Comparison of ENCODE assay signal across 9 cellular contexts in genomic region chr19:12985049-12985776, GRCh38. TPM values are rescaled to one million over a fixed set of nuclear protein-coding genes. Genes with fewer than 3 reads are reported as not detected.
A peak's percentile ranks its signal among the peaks of the same experiment; 100 is the strongest.
DNase-seq lines count a peak whose midpoint lies in the region; ATAC-seq and TF ChIP-seq lines count a peak whose summit lies in the region.
"Had no signal": no experiment of that assay in that cellular context is flagged by ENCODE, and none has a peak within 500 bp of the region (broad histone marks: within the 10 kb centered on the region; RNA-seq: fewer than 3 reads in every experiment).

No MANE protein-coding gene starts in this region.

- H3K27ac Mint-ChIP-seq in activated naive CD8-positive, alpha-beta T cell treated with anti-CD3 and anti-CD28 coated beads, Interleukin-2, amount 50 U/mL, for 24 hours: no peak overlapping the region
- no peak overlapping the region for H3K27ac Mint-ChIP-seq in activated naive CD8-positive, alpha-beta T cell treated with anti-CD3 and anti-CD28 coated beads for 36 hours

- no peaks in the 10 kb centered on the region for H3K9me3 Mint-ChIP-seq in activated naive CD8-positive, alpha-beta T cell treated with anti-CD3 and anti-CD28 coated beads, Interleukin-2, amount 50 U/mL, for 24 hours
- no peaks in the 10 kb centered on the region for H3K9me3 Mint-ChIP-seq in activated naive CD8-positive, alpha-beta T cell treated with anti-CD3 and anti-CD28 coated beads for 36 hours

- H3K4me3 ChIP-seq in body of pancreas: no peak overlapping the region
- H3K4me3 ChIP-seq in aorta (ENCODE audit: low read length in 2 of 2): no peak overlapping the region
- H3K4me3 ChIP-seq: SK-N-MC had no signal

- peaks cover 1% of the 10 kb centered on the region for H3K27me3 Mint-ChIP-seq in activated naive CD8-positive, alpha-beta T cell treated with anti-CD3 and anti-CD28 coated beads, Interleukin-2, amount 50 U/mL, for 24 hours
- peaks cover 4% of the 10 kb centered on the region for H3K27me3 Mint-ChIP-seq in activated naive CD8-positive, alpha-beta T cell treated with anti-CD3 and anti-CD28 coated beads for 36 hours

- 26 to 67% methylated on average over 1 to 16 of the region's 16 CpGs for WGBS in body of pancreas, 2 donors
- WGBS in aorta, 2 donors: 70 to 71% methylated on average over 16 of the region's 16 CpGs

- peaks cover 20% of the 10 kb centered on the region for H3K4me1 ChIP-seq in body of pancreas
- H3K4me1 ChIP-seq in aorta (ENCODE audit: control insufficient read depth in 1 of 2, insufficient read depth in 2 of 2, low read length in 2 of 2): no peaks in the 10 kb centered on the region

- no peaks in the 10 kb centered on the region for H3K9me3 ChIP-seq in body of pancreas
- H3K9me3 ChIP-seq in aorta (ENCODE audit: control insufficient read depth, low read length): no peaks in the 10 kb centered on the region

- H3K27ac ChIP-seq in body of pancreas (peak overlapping the region in 3 of 4 donors; percentile 7 to 45 (median 28)), aorta (ENCODE audit: low read depth in 1 of 2, low read length in 2 of 2) (no peak overlapping the region)
- H3K27ac ChIP-seq: SK-N-MC had no signal

- peak in 1 of 3 donors; percentile 17 for TF ChIP-seq POLR2A in body of pancreas (IDR thresholded peaks at IDR 0.05)

- no peak overlapping the region for H3K4me3 Mint-ChIP-seq in activated naive CD8-positive, alpha-beta T cell treated with anti-CD3 and anti-CD28 coated beads, Interleukin-2, amount 50 U/mL, for 24 hours
- H3K4me3 Mint-ChIP-seq in activated naive CD8-positive, alpha-beta T cell treated with anti-CD3 and anti-CD28 coated beads for 36 hours: no peak overlapping the region

- H3K4me1 Mint-ChIP-seq in activated naive CD8-positive, alpha-beta T cell treated with anti-CD3 and anti-CD28 coated beads, Interleukin-2, amount 50 U/mL, for 24 hours: no peaks in the 10 kb centered on the region
- no peaks in the 10 kb centered on the region for H3K4me1 Mint-ChIP-seq in activated naive CD8-positive, alpha-beta T cell treated with anti-CD3 and anti-CD28 coated beads for 36 hours

- peak in 1 of 7 experiments; percentile 6 for TF ChIP-seq CTCF in body of pancreas (IDR thresholded peaks at IDR 0.05)

- no peak for DNase-seq in activated naive CD8-positive, alpha-beta T cell treated with anti-CD3 and anti-CD28 coated beads, Interleukin-2, amount 50 U/mL, for 24 hours
- DNase-seq in activated naive CD8-positive, alpha-beta T cell treated with anti-CD3 and anti-CD28 coated beads for 36 hours: no peak
- DNase-seq in body of pancreas: peak; percentile 54 to 74 (median 72)
- DNase-seq in middle frontal gyrus (ENCODE audit: extremely low spot score, low spot score): peak; percentile 58
- no peak for DNase-seq in aorta
- no peak for DNase-seq in GOT3 (lab: John Stamatoyannopoulos, UW)
- DNase-seq in NCI-H1436 treated with DMSO at 0.1 percent for 48 hours (lab: John Stamatoyannopoulos, UW): no peak

- H3K36me3 ChIP-seq in body of pancreas (replicated peaks in 1 of 2; ENCODE audit: insufficient read depth in 1 of 2, low read depth in 2 of 2) (no peaks in the 10 kb centered on the region), aorta (ENCODE audit: control insufficient read depth in 1 of 2, insufficient read depth in 2 of 2, low read length in 1 of 2) (no peaks in the 10 kb centered on the region)

- intact Hi-C loops in body of pancreas (cut with DNase I): loop anchor here (5.0 kb wide), 2 partner anchors 47 to 77 kb away; no protein-coding TSS in a partner anchor
- intact Hi-C loops in aorta (cut with DNase I): no loop called here

- peak; percentile 6 for ATAC-seq in activated naive CD8-positive, alpha-beta T cell treated with anti-CD3 and anti-CD28 coated beads, Interleukin-2, amount 50 U/mL, for 24 hours
- ATAC-seq in body of pancreas (peak; percentile 53), aorta (ENCODE audit: low FRiP score) (peak; percentile 53), GM18520 (IDR thresholded peaks at IDR 0.05; ENCODE audit: unreplicated experiment) (no peak)

- H3K27me3 ChIP-seq in body of pancreas (no peaks in the 10 kb centered on the region), aorta (ENCODE audit: control insufficient read depth in 1 of 2, insufficient read depth in 2 of 2, low read length in 1 of 2) (no peaks in the 10 kb centered on the region)

- no peaks in the 10 kb centered on the region for H3K36me3 Mint-ChIP-seq in activated naive CD8-positive, alpha-beta T cell treated with anti-CD3 and anti-CD28 coated beads, Interleukin-2, amount 50 U/mL, for 24 hours (ENCODE audit: low read depth)
- no peaks in the 10 kb centered on the region for H3K36me3 Mint-ChIP-seq in activated naive CD8-positive, alpha-beta T cell treated with anti-CD3 and anti-CD28 coated beads for 36 hours

RNA-seq across cellular contexts. Expression of gene NFIX, which starts 10.1 kb away (rescaled TPM):
- total RNA-seq in activated naive CD8-positive, alpha-beta T cell treated with anti-CD3 and anti-CD28 coated beads for 36 hours: 1 to 10 TPM; 6.3 to 8.7 TPM
- total RNA-seq in body of pancreas: 10 to 100 TPM; 16.9 to 26.7 TPM
- total RNA-seq in aorta: 100 to 1,000 TPM; 184 to 327 TPM
- 10 to 100 TPM; 45.5 to 49.8 TPM for polyA plus RNA-seq in aorta

RNA-seq across cellular contexts. Expression of gene DAND5, which starts 15.8 kb away (rescaled TPM):
- not detected for total RNA-seq in activated naive CD8-positive, alpha-beta T cell treated with anti-CD3 and anti-CD28 coated beads for 36 hours
- total RNA-seq in body of pancreas (not detected), aorta (not detected)
- polyA plus RNA-seq in aorta: under 1 TPM in 1 of 2 donors, not detected in 1; 0.13 TPM

RNA-seq across cellular contexts. Expression of gene GADD45GIP1, which starts 28.2 kb away (rescaled TPM):
- 10 to 100 TPM; 37.1 to 37.8 TPM for total RNA-seq in activated naive CD8-positive, alpha-beta T cell treated with anti-CD3 and anti-CD28 coated beads for 36 hours
- total RNA-seq in body of pancreas (10 to 100 TPM; 31.3 to 42.0 TPM), aorta (10 to 100 TPM; 15.3 to 15.7 TPM)
- 10 to 100 TPM; 30.9 to 40.6 TPM for polyA plus RNA-seq in aorta

RNA-seq across cellular contexts. Expression of gene RAD23A, which starts 39.6 kb away (rescaled TPM):
- 100 to 1,000 TPM; 176 to 181 TPM for total RNA-seq in activated naive CD8-positive, alpha-beta T cell treated with anti-CD3 and anti-CD28 coated beads for 36 hours
- total RNA-seq in body of pancreas (10 to 100 TPM; 53.7 to 94.6 TPM), aorta (100 to 1,000 TPM in 1 of 2 donors, 10 to 100 TPM in 1; 80.7 to 106 TPM)
- polyA plus RNA-seq in aorta: 100 to 1,000 TPM in 1 of 2 donors, 10 to 100 TPM in 1; 72.4 to 154 TPM

RNA-seq across cellular contexts. Expression of gene CALR, which starts 46.8 kb away (rescaled TPM):
- 100 to 1,000 TPM; 673 to 688 TPM for total RNA-seq in activated naive CD8-positive, alpha-beta T cell treated with anti-CD3 and anti-CD28 coated beads for 36 hours
- total RNA-seq in body of pancreas (100 to 1,000 TPM; 298 to 388 TPM), aorta (100 to 1,000 TPM; 649 to 778 TPM)
- polyA plus RNA-seq in aorta: 100 to 1,000 TPM; 232 to 296 TPM

Comparison
In these comparisons a context has a peak if more than half of its experiments do, and no peak if none do; other contexts are left out.
1. DNase-seq: peak in body of pancreas (4 of 4) and middle frontal gyrus (single experiment); none in activated naive CD8-positive, alpha-beta T cell treated with anti-CD3 and anti-CD28 coated beads, Interleukin-2, amount 50 U/mL, for 24 hours (single experiment), activated naive CD8-positive, alpha-beta T cell treated with anti-CD3 and anti-CD28 coated beads for 36 hours (single experiment), aorta (0 of 2), GOT3 (single experiment) and NCI-H1436 treated with DMSO at 0.1 percent for 48 hours (single experiment).
2. H3K27ac ChIP-seq: peak in body of pancreas (3 of 4); none in aorta (0 of 2).
3. RNA of gene NFIX, which starts 10.1 kb away (total RNA-seq): 184 to 327 TPM in aorta; 16.9 to 26.7 TPM in body of pancreas and 6.3 to 8.7 TPM in activated naive CD8-positive, alpha-beta T cell treated with anti-CD3 and anti-CD28 coated beads for 36 hours; every median in the first group is over 4 times any median in the second.